23 cellular contexts compared by ENCODE assay signal in genomic region chr18:63379639-63379962, GRCh38. TPM values are rescaled to one million over a fixed set of nuclear protein-coding genes. Genes with fewer than 3 reads are reported as not detected.
A peak's percentile ranks its signal among the peaks of the same experiment; 100 is the strongest.
DNase-seq lines count a peak whose midpoint lies in the region; ATAC-seq and TF ChIP-seq lines count a peak whose summit lies in the region.
"Had no signal": no experiment of that assay in that cellular context is flagged by ENCODE, and none has a peak within 500 bp of the region (broad histone marks: within the 10 kb centered on the region; RNA-seq: fewer than 3 reads in every experiment).

No MANE protein-coding gene starts in this region.

- no peaks in the 10 kb centered on the region for H3K9me2 ChIP-seq in MM.1S (replicated peaks; ENCODE audit: insufficient read depth, low read length)

- DNase-seq in activated CD4-positive, alpha-beta T cell treated with anti-CD3 and anti-CD28 coated beads, Interleukin-2, amount 10 ng/mL, durations not matched to agents 7 days and 5 days, result no peak
- no peak for DNase-seq in activated CD4-positive, alpha-beta T cell treated with anti-CD3 and anti-CD28 coated beads, Interleukin-2, amount 50 U/mL, for 1 hour
- DNase-seq in MM.1S (no peak), hepatic stellate cell (ENCODE audit: low spot score) (peak; percentile 7), omental fat pad (ENCODE audit: low spot score) (no peak), NCI-H69 (lab: John Stamatoyannopoulos, UW) (no peak)
- no peak for DNase-seq in activated naive CD8-positive, alpha-beta T cell treated with anti-CD3 and anti-CD28 coated beads, Interleukin-2, amount 50 U/mL, for 24 hours
- DNase-seq: activated B cell treated with CpG ODN at 0.5 μM for 24 hours, activated gamma-delta T cell, C1 segment of cervical spinal cord, dorsolateral prefrontal cortex, HCEC 1CT, left cardiac atrium, NCI-H1436 treated with DMSO at 0.1 percent for 48 hours, NCI-H2171 treated with DMSO at 0.1 percent for 48 hours, NCI-H748 treated with DMSO at 0.1 percent for 48 hours, spleen, T-helper 9 cell had no signal

- no peak overlapping the region for H2AFZ ChIP-seq in MM.1S (ENCODE audit: low read length)

- peaks cover 29% of the 10 kb centered on the region for H3K36me3 Mint-ChIP-seq in activated CD4-positive, alpha-beta T cell treated with anti-CD3 and anti-CD28 coated beads, Interleukin-2, amount 10 ng/mL, durations not matched to agents 7 days and 5 days (ENCODE audit: low read depth)
- peaks cover 11% of the 10 kb centered on the region for H3K36me3 Mint-ChIP-seq in activated naive CD8-positive, alpha-beta T cell treated with anti-CD3 and anti-CD28 coated beads, Interleukin-2, amount 50 U/mL, for 24 hours (ENCODE audit: low read depth)

- CTCF ChIA-PET in activated CD4-positive, alpha-beta T cell treated with anti-CD3 and anti-CD28 coated beads, Interleukin-2, amount 10 ng/mL, durations not matched to agents 7 days and 5 days (lab: Charles Lee), result interaction anchor here (0.6 kb wide), 1 partner anchor 12 kb away, joined by 3 read pairs; no protein-coding TSS in a partner anchor

- H4K20me1 ChIP-seq in MM.1S (ENCODE audit: insufficient read depth, low read length), result no peaks in the 10 kb centered on the region

- no peaks in the 10 kb centered on the region for H3F3A ChIP-seq in MM.1S (ENCODE audit: insufficient read depth, low read length)

- POLR2A ChIA-PET in activated CD4-positive, alpha-beta T cell treated with anti-CD3 and anti-CD28 coated beads, Interleukin-2, amount 10 ng/mL, durations not matched to agents 7 days and 5 days (lab: Charles Lee), result no interaction called here

- peaks cover 38% of the 10 kb centered on the region for H3K4me1 Mint-ChIP-seq in activated CD4-positive, alpha-beta T cell treated with anti-CD3 and anti-CD28 coated beads, Interleukin-2, amount 10 ng/mL, durations not matched to agents 7 days and 5 days
- peaks cover 18% of the 10 kb centered on the region for H3K4me1 Mint-ChIP-seq in activated naive CD8-positive, alpha-beta T cell treated with anti-CD3 and anti-CD28 coated beads, Interleukin-2, amount 50 U/mL, for 24 hours
- H3K4me1 Mint-ChIP-seq: mesothelial cell of epicardium, nephron had no signal

- H3K4me1 ChIP-seq in MM.1S (ENCODE audit: low read length), result no peaks in the 10 kb centered on the region
- H3K4me1 ChIP-seq: breast epithelium, vagina had no signal

- ATAC-seq in activated naive CD8-positive, alpha-beta T cell treated with anti-CD3 and anti-CD28 coated beads, Interleukin-2, amount 50 U/mL, for 24 hours, result no peak
- no peak for ATAC-seq in GM18909 (IDR thresholded peaks at IDR 0.05; ENCODE audit: poor library complexity, unreplicated experiment)
- no peak for ATAC-seq in omental fat pad (ENCODE audit: low FRiP score)
- ATAC-seq: left cardiac atrium had no signal

- TF ChIP-seq CTCF in MM.1S (IDR thresholded peaks at IDR 0.05; ENCODE audit: low read length) (no peak), omental fat pad (IDR thresholded peaks at IDR 0.05) (no peak)

- H3K79me2 ChIP-seq in MM.1S (ENCODE audit: low read length), result no peaks in the 10 kb centered on the region

- no peaks in the 10 kb centered on the region for H3K9me3 ChIP-seq in MM.1S (replicated peaks; ENCODE audit: insufficient read depth, low read length)

- no peak overlapping the region for H3K4me3 ChIP-seq in MM.1S (ENCODE audit: low read length)
- H3K4me3 ChIP-seq: breast epithelium, dorsolateral prefrontal cortex, spleen, vagina had no signal

- H3K4me2 ChIP-seq in MM.1S (ENCODE audit: low read depth, low read length), result 0 out of 2 replicates have a peak overlapping the region, but pooled peaks have one; percentile 28

- H3K9me3 Mint-ChIP-seq in activated CD4-positive, alpha-beta T cell treated with anti-CD3 and anti-CD28 coated beads, Interleukin-2, amount 10 ng/mL, durations not matched to agents 7 days and 5 days, result peaks cover 22% of the 10 kb centered on the region
- H3K9me3 Mint-ChIP-seq in activated naive CD8-positive, alpha-beta T cell treated with anti-CD3 and anti-CD28 coated beads, Interleukin-2, amount 50 U/mL, for 24 hours, result peaks cover 4% of the 10 kb centered on the region

- peak overlapping the region; percentile 79 for H3K27ac Mint-ChIP-seq in activated CD4-positive, alpha-beta T cell treated with anti-CD3 and anti-CD28 coated beads, Interleukin-2, amount 10 ng/mL, durations not matched to agents 7 days and 5 days
- peak overlapping the region; percentile 86 for H3K27ac Mint-ChIP-seq in activated naive CD8-positive, alpha-beta T cell treated with anti-CD3 and anti-CD28 coated beads, Interleukin-2, amount 50 U/mL, for 24 hours
- H3K27ac Mint-ChIP-seq: activated B cell treated with CpG ODN at 0.5 μM for 24 hours, mesothelial cell of epicardium, nephron had no signal

- H3K9ac ChIP-seq in MM.1S (ENCODE audit: low read length), result no peak overlapping the region

- no peak overlapping the region for H3K27ac ChIP-seq in MM.1S (ENCODE audit: low read length)
- H3K27ac ChIP-seq: breast epithelium, dorsolateral prefrontal cortex, spleen, vagina had no signal

- H3K27me3 ChIP-seq in MM.1S (replicated peaks; ENCODE audit: insufficient read depth, low read length), result no peaks in the 10 kb centered on the region
- H3K27me3 ChIP-seq: breast epithelium, dorsolateral prefrontal cortex, spleen, vagina had no signal

- no peaks in the 10 kb centered on the region for H3K27me3 Mint-ChIP-seq in activated CD4-positive, alpha-beta T cell treated with anti-CD3 and anti-CD28 coated beads, Interleukin-2, amount 10 ng/mL, durations not matched to agents 7 days and 5 days
- no peaks in the 10 kb centered on the region for H3K27me3 Mint-ChIP-seq in activated naive CD8-positive, alpha-beta T cell treated with anti-CD3 and anti-CD28 coated beads, Interleukin-2, amount 50 U/mL, for 24 hours
- H3K27me3 Mint-ChIP-seq: activated B cell treated with CpG ODN at 0.5 μM for 24 hours had no signal

- H3K4me3 Mint-ChIP-seq in activated CD4-positive, alpha-beta T cell treated with anti-CD3 and anti-CD28 coated beads, Interleukin-2, amount 10 ng/mL, durations not matched to agents 7 days and 5 days, result no peak overlapping the region
- H3K4me3 Mint-ChIP-seq in activated naive CD8-positive, alpha-beta T cell treated with anti-CD3 and anti-CD28 coated beads, Interleukin-2, amount 50 U/mL, for 24 hours, result no peak overlapping the region
- H3K4me3 Mint-ChIP-seq: activated B cell treated with CpG ODN at 0.5 μM for 24 hours, mesothelial cell of epicardium, nephron had no signal

- no peaks in the 10 kb centered on the region for H3K36me3 ChIP-seq in MM.1S (replicated peaks; ENCODE audit: insufficient read depth, low read length)
- H3K36me3 ChIP-seq: breast epithelium, vagina had no signal

RNA-seq across cellular contexts. Expression of gene KDSR, which starts 12.6 kb away (rescaled TPM):
- 10 to 100 TPM; 56.1 to 56.6 TPM for total RNA-seq in activated CD4-positive, alpha-beta T cell treated with anti-CD3 and anti-CD28 coated beads, Interleukin-2, amount 10 ng/mL, durations not matched to agents 7 days and 5 days
- 10 to 100 TPM; 32.3 to 56.7 (median 42.6) TPM for total RNA-seq in omental fat pad

RNA-seq across cellular contexts. Expression of gene VPS4B, which starts 42.7 kb away (rescaled TPM):
- total RNA-seq in activated CD4-positive, alpha-beta T cell treated with anti-CD3 and anti-CD28 coated beads, Interleukin-2, amount 10 ng/mL, durations not matched to agents 7 days and 5 days, result 10 to 100 TPM; 69.9 to 84.7 TPM
- total RNA-seq in omental fat pad, result 10 to 100 TPM; 26.6 to 45.4 (median 30.7) TPM
